21 cellular contexts compared by ENCODE assay signal in genomic region chr6:137268911-137269310, GRCh38.
"Had no signal": no experiment of that assay in that cellular context is flagged by ENCODE, and none has a peak within 500 bp of the region (broad histone marks: within the 10 kb centered on the region; RNA-seq: fewer than 3 reads in every experiment).

No MANE protein-coding gene starts in this region.

- FAIRE-seq: RCC 7860 had no signal

- H3K4me3 ChIP-seq: MG63, SJSA1, SK-N-MC had no signal

- DNase-seq: KBM-7, MG63, NCI-H1092, NCI-H1105 treated with DMSO at 0.1 percent for 48 hours, NCI-H1436, NCI-H187, NCI-H2029, NCI-H2081 treated with DMSO at 0.1 percent for 48 hours, NCI-H2171, NCI-H226, NCI-H446, NCI-H510A, NCI-H524 treated with DMSO at 0.1 percent for 48 hours, NCI-H69, NCI-H774, Right ventricle myocardium superior, RPMI8226, SIG-M5 had no signal

- H3K9me3 ChIP-seq: MG63, SJSA1 had no signal

- H3K27ac ChIP-seq: SJSA1, SK-N-MC had no signal

- H3K27me3 ChIP-seq: MG63, SJSA1 had no signal

- H3K36me3 ChIP-seq: MG63, SJSA1 had no signal
